Comparison of ENCODE assay signal across 15 cellular contexts in genomic region chr15:66911131-66911700, GRCh38.
A peak's percentile ranks its signal among the peaks of the same experiment; 100 is the strongest.
DNase-seq lines count a peak whose midpoint lies in the region; ATAC-seq, FAIRE-seq and TF ChIP-seq lines count a peak whose summit lies in the region.
"Had no signal": no experiment of that assay in that cellular context is flagged by ENCODE, and none has a peak within 500 bp of the region (broad histone marks: within the 10 kb centered on the region; RNA-seq: fewer than 3 reads in every experiment).

No MANE protein-coding gene starts in this region.

- BruUV-seq in K562 (replicated peaks; lab: Mats Ljungman, UMichigan), result no TSS peak

- TF ChIP-seq EP300 in K562 (IDR thresholded peaks at IDR 0.05; ENCODE audit: low read length), result no peak

- H3K9me3 ChIP-seq in H9 (ENCODE audit: control insufficient read depth, low read depth, low read length) (no peaks in the 10 kb centered on the region), K562 (replicated peaks; ENCODE audit: control insufficient read depth, insufficient read depth, low read depth, low read length) (0 out of 2 replicates have a peak, but pooled peaks cover under 1% of the 10 kb centered on the region), neural progenitor cell (ENCODE audit: low read depth) (no peaks in the 10 kb centered on the region)
- H3K9me3 ChIP-seq: Caco-2 had no signal

- H3K79me2 ChIP-seq in H9 (ENCODE audit: insufficient read depth, low read length) (no peaks in the 10 kb centered on the region), K562 (ENCODE audit: control insufficient read depth, insufficient read depth, low read length) (no peaks in the 10 kb centered on the region), neural progenitor cell (ENCODE audit: low read depth) (no peaks in the 10 kb centered on the region)

- TF ChIP-seq CTCF in activated CD8-positive, alpha-beta T cell treated with anti-CD3 and anti-CD28 coated beads for 36 hours (IDR thresholded peaks at IDR 0.05), result no peak
- TF ChIP-seq CTCF in H9 (conservative IDR thresholded peaks at IDR 0.05) (no peak), K562 (IDR thresholded peaks at IDR 0.05 in 2 of 3, conservative IDR thresholded peaks at IDR 0.05 in 1 of 3; ENCODE audit: insufficient read depth in 2 of 3, low read depth in 1 of 3, low read length in 3 of 3) (no peak), neural progenitor cell (IDR thresholded peaks at IDR 0.05) (no peak)

- no peak overlapping the region for H3K23ac ChIP-seq in H9 (ENCODE audit: insufficient read length, low read depth, low read length)

- no peak overlapping the region for H2BK5ac ChIP-seq in H9 (ENCODE audit: insufficient read length, low read length)

- H3K9me1 ChIP-seq in K562 (ENCODE audit: control insufficient read depth, insufficient read depth, low read length), result no peaks in the 10 kb centered on the region

- no peak overlapping the region for H3K56ac ChIP-seq in H9 (ENCODE audit: insufficient read length, low read depth, low read length)

- no peak for FAIRE-seq in K562 (lab: Jason Lieb, UNC)

- no peak overlapping the region for H2BK20ac ChIP-seq in H9 (ENCODE audit: low read depth, low read length, poor library complexity, severe bottlenecking)

- H3K4me3 ChIP-seq in K562 (no peak overlapping the region), neural progenitor cell (no peak overlapping the region)
- H3K4me3 ChIP-seq: HAP-1, PC-9 had no signal

- H3K79me1 ChIP-seq in H9 (ENCODE audit: insufficient read depth, low read depth, low read length, poor library complexity, severe bottlenecking), result no peaks in the 10 kb centered on the region

- no peak overlapping the region for H2BK15ac ChIP-seq in H9 (ENCODE audit: low read depth, low read length)

- in situ Hi-C loops in K562 (cut with MboI), result no loop called here

- H3K27me3 ChIP-seq in H9 (ENCODE audit: insufficient read depth, low read length), result no peaks in the 10 kb centered on the region
- H3K27me3 ChIP-seq in K562 (ENCODE audit: control insufficient read depth in 2 of 2, insufficient read depth in 2 of 2, low read length in 2 of 2), result peaks cover 27 to 41% of the 10 kb centered on the region in 2 experiments
- no peaks in the 10 kb centered on the region for H3K27me3 ChIP-seq in neural progenitor cell

- peak overlapping the region; percentile 84 for H3K27ac Mint-ChIP-seq in activated CD8-positive, alpha-beta T cell treated with anti-CD3 and anti-CD28 coated beads, Interleukin-2, amount 10 ng/mL, durations not matched to agents 7 days and 5 days
- no peak overlapping the region for H3K27ac Mint-ChIP-seq in activated CD8-positive, alpha-beta T cell treated with anti-CD3 and anti-CD28 coated beads for 36 hours
- H3K27ac Mint-ChIP-seq in H9 (peak overlapping the region in 1 of 3 experiments; percentile 18; a peak in 1 of 7 replicates), neural progenitor cell (no peak overlapping the region)
- H3K27ac Mint-ChIP-seq: CD4-positive, CD25-positive, alpha-beta regulatory T cell had no signal

- no peaks in the 10 kb centered on the region for H3F3A ChIP-seq in neural progenitor cell (ENCODE audit: low read depth)

- POLR2A ChIA-PET in activated CD8-positive, alpha-beta T cell treated with anti-CD3 and anti-CD28 coated beads, Interleukin-2, amount 10 ng/mL, durations not matched to agents 7 days and 5 days (lab: Charles Lee), result interaction anchor here (1.4 kb wide), 1 partner anchor 11 kb away, joined by 3 read pairs; no protein-coding TSS in a partner anchor
- POLR2A ChIA-PET in activated CD8-positive, alpha-beta T cell treated with anti-CD3 and anti-CD28 coated beads for 36 hours (lab: Charles Lee), result interaction anchor here (1.7 kb wide), 1 partner anchor 22 kb away, joined by 3 read pairs; no protein-coding TSS in a partner anchor
- POLR2A ChIA-PET in K562 (lab: Yijun Ruan, JAX), result interaction anchor here (0.5 to 1.4 kb wide), 3 partner anchors 8 to 49 kb away, joined by 3 read pairs; no protein-coding TSS in a partner anchor

- no peak overlapping the region for H3K4me2 ChIP-seq in H9 (ENCODE audit: insufficient read depth, insufficient read length, low read length)
- no peak overlapping the region for H3K4me2 ChIP-seq in K562 (ENCODE audit: insufficient read depth, low read length)
- peak overlapping the region; percentile 19 for H3K4me2 ChIP-seq in neural progenitor cell
- H3K4me2 ChIP-seq: PC-9 had no signal

- H3K4ac ChIP-seq in H9 (ENCODE audit: low read depth, low read length), result no peak overlapping the region

- no peaks in the 10 kb centered on the region for H3K23me2 ChIP-seq in H9 (ENCODE audit: insufficient read length, low read depth, low read length, poor library complexity, severe bottlenecking)

- no peak overlapping the region for H3T11ph ChIP-seq in H9 (ENCODE audit: low read length)

- H3K9ac ChIP-seq in H9 (ENCODE audit: extremely low read depth, insufficient read length, low read length) (no peak overlapping the region), K562 (ENCODE audit: insufficient read depth in 1 of 2, low read depth in 2 of 2, low read length in 2 of 2) (peak overlapping the region in 1 of 2 experiments; percentile 49; a peak in 1 of 4 replicates), neural progenitor cell (no peak overlapping the region)

- no peak overlapping the region for H3K4me3 Mint-ChIP-seq in activated CD8-positive, alpha-beta T cell treated with anti-CD3 and anti-CD28 coated beads, Interleukin-2, amount 10 ng/mL, durations not matched to agents 7 days and 5 days
- no peak overlapping the region for H3K4me3 Mint-ChIP-seq in activated CD8-positive, alpha-beta T cell treated with anti-CD3 and anti-CD28 coated beads for 36 hours
- H3K4me3 Mint-ChIP-seq in H9, result no peak overlapping the region
- no peak overlapping the region for H3K4me3 Mint-ChIP-seq in neural progenitor cell
- H3K4me3 Mint-ChIP-seq: CD4-positive, CD25-positive, alpha-beta regulatory T cell had no signal

- no peak overlapping the region for H4K91ac ChIP-seq in H9 (ENCODE audit: insufficient read length, low read depth, low read length)

- no peak for DNase-seq in activated CD8-positive, alpha-beta T cell treated with anti-CD3 and anti-CD28 coated beads, Interleukin-2, amount 10 ng/mL, durations not matched to agents 7 days and 5 days
- no peak for DNase-seq in activated CD8-positive, alpha-beta T cell treated with anti-CD3 and anti-CD28 coated beads for 36 hours
- DNase-seq in H9 (peak; percentile 21), K562 (ENCODE audit: extremely low read depth in 1 of 4, low spot score in 3 of 4) (no peak), neural progenitor cell (ENCODE audit: low spot score) (no peak), NCI-H1417 treated with DMSO at 0.1 percent for 48 hours (lab: John Stamatoyannopoulos, UW) (no peak)
- DNase-seq: Caco-2, DMS53, NCI-H1105 treated with DMSO at 0.1 percent for 48 hours, NCI-H187 treated with DMSO at 0.1 percent for 48 hours, NCI-H446 treated with DMSO at 0.1 percent for 48 hours, PC-9 had no signal

- H3K18ac ChIP-seq in H9 (ENCODE audit: insufficient read length, low read depth, low read length), result no peak overlapping the region

- WGBS in H9 (ENCODE audit: extremely low coverage, insufficient read length, low lambda C conversion rate), result no CpG with 5 or more reads among the region's 13 CpGs
- 17% methylated on average over 12 of the region's 13 CpGs for WGBS in K562 (ENCODE audit: insufficient coverage, low coverage, missing lambda C conversion rate)

- no peak overlapping the region for H2AFZ ChIP-seq in H9 (ENCODE audit: low read length)
- H2AFZ ChIP-seq in K562 (ENCODE audit: low read depth, low read length), result no peak overlapping the region
- H2AFZ ChIP-seq in neural progenitor cell (replicated peaks), result peak overlapping the region; percentile 7
- H2AFZ ChIP-seq: PC-9 had no signal

- H3K36me3 Mint-ChIP-seq in activated CD8-positive, alpha-beta T cell treated with anti-CD3 and anti-CD28 coated beads, Interleukin-2, amount 10 ng/mL, durations not matched to agents 7 days and 5 days (ENCODE audit: low read depth), result peaks cover 6% of the 10 kb centered on the region
- H3K36me3 Mint-ChIP-seq in activated CD8-positive, alpha-beta T cell treated with anti-CD3 and anti-CD28 coated beads for 36 hours (ENCODE audit: low read depth), result no peaks in the 10 kb centered on the region
- no peaks in the 10 kb centered on the region for H3K36me3 Mint-ChIP-seq in H9 (ENCODE audit: insufficient read depth in 1 of 3, low read depth in 3 of 3)
- H3K36me3 Mint-ChIP-seq in neural progenitor cell, result no peaks in the 10 kb centered on the region
- H3K36me3 Mint-ChIP-seq: CD4-positive, CD25-positive, alpha-beta regulatory T cell had no signal

- intact Hi-C loops in activated CD8-positive, alpha-beta T cell treated with anti-CD3 and anti-CD28 coated beads for 36 hours (cut with micrococcal nuclease), result no loop called here
- intact Hi-C loops in K562 (cut with micrococcal nuclease), result no loop called here

- no peak overlapping the region for H4K8ac ChIP-seq in H9 (replicated peaks; ENCODE audit: insufficient read length, low read depth, low read length)

- H3K14ac ChIP-seq in H9 (ENCODE audit: insufficient read depth, low read length), result no peak overlapping the region

- H4K5ac ChIP-seq in H9 (ENCODE audit: insufficient read length, low read depth, low read length), result no peak overlapping the region

- H4K20me1 ChIP-seq in H9 (ENCODE audit: control insufficient read depth, insufficient read depth, insufficient read length) (no peaks in the 10 kb centered on the region), K562 (replicated peaks; ENCODE audit: control insufficient read depth, insufficient read depth, low read length) (no peaks in the 10 kb centered on the region), neural progenitor cell (ENCODE audit: low read depth) (no peaks in the 10 kb centered on the region)

- H3K4me1 ChIP-seq in H9 (ENCODE audit: insufficient read depth, low read length) (no peaks in the 10 kb centered on the region), K562 (replicated peaks in 1 of 2; ENCODE audit: control insufficient read depth in 2 of 2, insufficient read depth in 2 of 2, low read length in 2 of 2) (peaks cover 0 to 11% of the 10 kb centered on the region in 2 experiments; a peak in 3 of 5 replicates), neural progenitor cell (peaks cover 13% of the 10 kb centered on the region)

- no peaks in the 10 kb centered on the region for H3K9me3 Mint-ChIP-seq in activated CD8-positive, alpha-beta T cell treated with anti-CD3 and anti-CD28 coated beads, Interleukin-2, amount 10 ng/mL, durations not matched to agents 7 days and 5 days (ENCODE audit: insufficient read depth)
- H3K9me3 Mint-ChIP-seq in activated CD8-positive, alpha-beta T cell treated with anti-CD3 and anti-CD28 coated beads for 36 hours, result peaks cover 2% of the 10 kb centered on the region
- peaks cover 3 to 4% of the 10 kb centered on the region in 2 experiments; a peak in 4 of 5 replicates for H3K9me3 Mint-ChIP-seq in H9
- H3K9me3 Mint-ChIP-seq in neural progenitor cell, result peaks cover 4% of the 10 kb centered on the region

- H3K27ac ChIP-seq in H9 (ENCODE audit: insufficient read length, low read depth, low read length) (no peak overlapping the region), K562 (ENCODE audit: extremely low read depth, low read depth, low read length) (no peak overlapping the region), neural progenitor cell (no peak overlapping the region)
- H3K27ac ChIP-seq: PC-9 had no signal

- H3K36me3 ChIP-seq in K562 (ENCODE audit: control insufficient read depth, insufficient read depth, low read length), result no peaks in the 10 kb centered on the region
- no peaks in the 10 kb centered on the region for H3K36me3 ChIP-seq in neural progenitor cell
- H3K36me3 ChIP-seq: HAP-1 had no signal

- H3K27me3 Mint-ChIP-seq in activated CD8-positive, alpha-beta T cell treated with anti-CD3 and anti-CD28 coated beads, Interleukin-2, amount 10 ng/mL, durations not matched to agents 7 days and 5 days (ENCODE audit: low read depth), result peaks cover 6% of the 10 kb centered on the region
- peaks cover 7% of the 10 kb centered on the region for H3K27me3 Mint-ChIP-seq in activated CD8-positive, alpha-beta T cell treated with anti-CD3 and anti-CD28 coated beads for 36 hours
- H3K27me3 Mint-ChIP-seq in H9 (ENCODE audit: low read depth) (peaks cover 12% of the 10 kb centered on the region), neural progenitor cell (ENCODE audit: insufficient read depth, low read depth) (peaks cover 2% of the 10 kb centered on the region)

- CTCF ChIA-PET in activated CD8-positive, alpha-beta T cell treated with anti-CD3 and anti-CD28 coated beads, Interleukin-2, amount 10 ng/mL, durations not matched to agents 7 days and 5 days (lab: Charles Lee), result interaction anchor here (0.9 to 3.3 kb wide), 6 partner anchors 9 to 127 kb away, joined by 3 to 25 read pairs (median 4); no protein-coding TSS in a partner anchor
- CTCF ChIA-PET in activated CD8-positive, alpha-beta T cell treated with anti-CD3 and anti-CD28 coated beads for 36 hours (lab: Charles Lee), result interaction anchor here (1.6 to 1.7 kb wide), 2 partner anchors 9 to 11 kb away, joined by 4 to 6 read pairs; no protein-coding TSS in a partner anchor
- CTCF ChIA-PET in K562 (lab: Yijun Ruan, JAX; ENCODE audit: low intra/inter-chr PET ratio), result no interaction called here

- H2AK5ac ChIP-seq in H9 (ENCODE audit: insufficient read length, low read length), result no peak overlapping the region

- no peak for TF ChIP-seq POLR2A in K562 (conservative IDR thresholded peaks at IDR 0.05)

- ATAC-seq in activated CD8-positive, alpha-beta T cell treated with anti-CD3 and anti-CD28 coated beads, Interleukin-2, amount 10 ng/mL, durations not matched to agents 7 days and 5 days, result no peak
- no peak for ATAC-seq in activated CD8-positive, alpha-beta T cell treated with anti-CD3 and anti-CD28 coated beads for 36 hours
- ATAC-seq in K562, result peak; percentile 29; the same call in 1 of the 3 replicates
- no peak for ATAC-seq in HG03342 (IDR thresholded peaks at IDR 0.05; ENCODE audit: unreplicated experiment)

- H2BK120ac ChIP-seq in H9 (ENCODE audit: low read depth, low read length, poor library complexity, severe bottlenecking), result no peak overlapping the region

- TF ChIP-seq RAD21 in K562 (CRISPR knock-in tag; conservative IDR thresholded peaks at IDR 0.05 in 1 of 2, IDR thresholded peaks at IDR 0.05 in 1 of 2), result no peak

- no peak overlapping the region for H2BK12ac ChIP-seq in H9 (ENCODE audit: insufficient read length, low read depth, low read length)

- H3K4me1 Mint-ChIP-seq in activated CD8-positive, alpha-beta T cell treated with anti-CD3 and anti-CD28 coated beads, Interleukin-2, amount 10 ng/mL, durations not matched to agents 7 days and 5 days (ENCODE audit: low read depth), result peaks cover 53% of the 10 kb centered on the region
- H3K4me1 Mint-ChIP-seq in activated CD8-positive, alpha-beta T cell treated with anti-CD3 and anti-CD28 coated beads for 36 hours (ENCODE audit: low read depth), result peaks cover 12% of the 10 kb centered on the region
- H3K4me1 Mint-ChIP-seq in H9 (peaks cover 0 to 15% of the 10 kb centered on the region in 2 experiments; a peak in 2 of 4 replicates), neural progenitor cell (peaks cover 35% of the 10 kb centered on the region)
